In the genomic region with DNA sequence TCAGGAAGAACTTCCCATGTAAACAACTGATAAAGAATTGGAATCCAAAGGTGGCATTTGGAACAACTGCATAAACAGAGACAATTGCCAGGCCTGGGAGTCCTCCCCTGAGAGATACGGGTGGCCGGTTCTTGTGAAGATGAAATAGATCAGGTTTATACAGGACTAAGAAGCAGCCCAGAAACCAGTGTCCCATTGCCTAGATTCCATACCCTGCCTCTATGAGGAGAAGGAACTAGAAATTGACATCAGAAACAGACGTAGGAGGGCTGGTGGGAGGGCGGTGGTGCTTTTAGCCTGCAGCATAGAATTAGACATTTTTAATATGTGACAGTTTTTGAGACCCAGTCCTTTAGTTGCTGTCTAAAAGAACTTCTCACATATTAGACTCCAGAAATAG, we compare ENCODE assay signal across 21 cellular contexts.
"Had no signal": no experiment of that assay in that cellular context is flagged by ENCODE, and none has a peak within 500 bp of the region (broad histone marks: within the 10 kb centered on the region; RNA-seq: fewer than 3 reads in every experiment).

No MANE protein-coding gene starts in this region.

- FAIRE-seq: RCC 7860 had no signal

- H3K27me3 ChIP-seq: MG63 had no signal

- DNase-seq: IMR-90, Karpas-422, KG1, MG63, NCI-H1092, NCI-H1105 treated with DMSO at 0.1 percent for 48 hours, NCI-H1417 treated with DMSO at 0.1 percent for 48 hours, NCI-H146, NCI-H1694 treated with DMSO at 0.1 percent for 48 hours, NCI-H1930, NCI-H2081 treated with DMSO at 0.1 percent for 48 hours, NCI-H2171, NCI-H226, NCI-H446, NCI-H510A, NCI-H524 treated with DMSO at 0.1 percent for 48 hours, NCI-H69, NCI-H774, Right ventricle myocardium superior, RPMI8226 had no signal

- H3K4me3 ChIP-seq: MG63 had no signal

- H3K36me3 ChIP-seq: MG63 had no signal
